In genomic region chr1:90959352-90960206, GRCh38 we compare ENCODE assay signal across 13 cellular contexts.
DNase-seq lines count a peak whose midpoint lies in the region; ATAC-seq lines count a peak whose summit lies in the region.
"Had no signal": no experiment of that assay in that cellular context is flagged by ENCODE, and none has a peak within 500 bp of the region (broad histone marks: within the 10 kb centered on the region; RNA-seq: fewer than 3 reads in every experiment).

No MANE protein-coding gene starts in this region.

- no peak overlapping the region for H3K18ac ChIP-seq in trophoblast cell (ENCODE audit: low read length)

- peaks cover 57% of the 10 kb centered on the region for H3K36me3 Mint-ChIP-seq in activated T-helper 17 cell treated with anti-CD3 and anti-CD28 coated beads, Interleukin-2, amount 50 U/mL, for 72 hours (ENCODE audit: low read depth)

- H3K4me3 ChIP-seq in trophoblast cell (ENCODE audit: low read depth, low read length) = no peak overlapping the region
- H3K4me3 ChIP-seq: HAP-1, Peyer's patch, tibial artery had no signal

- H3K14ac ChIP-seq in trophoblast cell (ENCODE audit: low read length) = no peak overlapping the region

- H3K36me3 ChIP-seq in trophoblast cell (ENCODE audit: control insufficient read depth in 1 of 2, insufficient read depth in 2 of 2, low read length in 2 of 2) = no peaks in the 10 kb centered on the region
- H3K36me3 ChIP-seq: HAP-1, Peyer's patch had no signal

- peaks cover 58% of the 10 kb centered on the region for H3K4me1 Mint-ChIP-seq in activated T-helper 17 cell treated with anti-CD3 and anti-CD28 coated beads, Interleukin-2, amount 50 U/mL, for 72 hours

- no peak overlapping the region for H2BK5ac ChIP-seq in trophoblast cell (ENCODE audit: low read depth, low read length, poor library complexity)

- no peaks in the 10 kb centered on the region for H3K9me3 Mint-ChIP-seq in activated T-helper 17 cell treated with anti-CD3 and anti-CD28 coated beads, Interleukin-2, amount 50 U/mL, for 72 hours

- H3K4me2 ChIP-seq in trophoblast cell (ENCODE audit: low read length) = no peak overlapping the region

- H3K4ac ChIP-seq in trophoblast cell (ENCODE audit: low read depth, low read length) = no peak overlapping the region

- no peak overlapping the region for H2BK12ac ChIP-seq in trophoblast cell (ENCODE audit: low read length)

- peak; percentile 59 for ATAC-seq in HG03457 (IDR thresholded peaks at IDR 0.05; ENCODE audit: unreplicated experiment)
- ATAC-seq in activated T-helper 17 cell treated with anti-CD3 and anti-CD28 coated beads, Interleukin-2, amount 50 U/mL, for 72 hours (replicated peaks) = peak; percentile 40

- H3K9ac ChIP-seq in trophoblast cell (ENCODE audit: low read length) = no peak overlapping the region

- no peaks in the 10 kb centered on the region for H3K79me2 ChIP-seq in trophoblast cell (ENCODE audit: control insufficient read depth, insufficient read depth, low read length, poor library complexity)

- no peak overlapping the region for H3K27ac ChIP-seq in trophoblast cell (ENCODE audit: low read depth, low read length)
- H3K27ac ChIP-seq: Peyer's patch, tibial artery had no signal

- H4K8ac ChIP-seq in trophoblast cell (ENCODE audit: low read depth, low read length) = no peak overlapping the region

- no peak overlapping the region for H4K91ac ChIP-seq in trophoblast cell (ENCODE audit: low read depth, low read length)

- no peak overlapping the region for H3K23ac ChIP-seq in trophoblast cell (ENCODE audit: low read length)

- no CpG with 5 or more reads among the region's 5 CpGs for WGBS in trophoblast cell (ENCODE audit: extremely low coverage, insufficient coverage, insufficient read length)

- no peaks in the 10 kb centered on the region for H3K27me3 Mint-ChIP-seq in activated T-helper 17 cell treated with anti-CD3 and anti-CD28 coated beads, Interleukin-2, amount 50 U/mL, for 72 hours
- H3K27me3 Mint-ChIP-seq: brain had no signal

- no peak overlapping the region for H2BK120ac ChIP-seq in trophoblast cell (ENCODE audit: insufficient read depth, low read length, poor library complexity)

- no peak overlapping the region for H4K12ac ChIP-seq in trophoblast cell (ENCODE audit: low read depth, low read length)

- DNase-seq in NOMO-1 (lab: John Stamatoyannopoulos, UW; ENCODE audit: unreplicated experiment in 2 of 2) (peak; percentile 26 to 70), NOMO-1 treated with dmso at 0.1 percent for 144 hours (lab: John Stamatoyannopoulos, UW; ENCODE audit: unreplicated experiment) (no peak), renal cortical epithelial cell (ENCODE audit: low read depth) (peak; percentile 44), GDM1 (lab: John Stamatoyannopoulos, UW) (no peak), NCI-H1092 (lab: John Stamatoyannopoulos, UW) (no peak), trophoblast cell (no peak)
- DNase-seq: activated CD4-positive, alpha-beta T cell treated with anti-CD3 and anti-CD28 coated beads, Interleukin-2, amount 50 U/mL, for 48 hours; Peyer's patch; tibial artery had no signal

- no peaks in the 10 kb centered on the region for H3K79me1 ChIP-seq in trophoblast cell (ENCODE audit: low read length)

- H3K27ac Mint-ChIP-seq in activated T-helper 17 cell treated with anti-CD3 and anti-CD28 coated beads, Interleukin-2, amount 50 U/mL, for 72 hours = no peak overlapping the region
- H3K27ac Mint-ChIP-seq: brain had no signal

- H3K27me3 ChIP-seq in trophoblast cell (ENCODE audit: insufficient read depth, low read length) = no peaks in the 10 kb centered on the region
- H3K27me3 ChIP-seq: Peyer's patch, tibial artery had no signal

- H3K4me1 ChIP-seq in trophoblast cell (ENCODE audit: control insufficient read depth in 1 of 2, insufficient read depth in 2 of 2, low read length in 2 of 2) = no peaks in the 10 kb centered on the region
- H3K4me1 ChIP-seq: Peyer's patch had no signal

- no peak overlapping the region for H3K4me3 Mint-ChIP-seq in activated T-helper 17 cell treated with anti-CD3 and anti-CD28 coated beads, Interleukin-2, amount 50 U/mL, for 72 hours
- H3K4me3 Mint-ChIP-seq: brain had no signal

- H3K9me3 ChIP-seq in trophoblast cell (ENCODE audit: insufficient read depth, low read depth, low read length) = no peaks in the 10 kb centered on the region
- H3K9me3 ChIP-seq: Peyer's patch, tibial artery had no signal

- no peak overlapping the region for H2AK5ac ChIP-seq in trophoblast cell (ENCODE audit: low read length)

- H2AFZ ChIP-seq in trophoblast cell (ENCODE audit: insufficient read depth, low read length, poor library complexity) = no peak overlapping the region

Comparison
In these comparisons a context has a peak if more than half of its experiments do, and no peak if none do; other contexts are left out.
1. DNase-seq: peak in NOMO-1 (2 of 2) and renal cortical epithelial cell (single experiment); none in NOMO-1 treated with dmso at 0.1 percent for 144 hours (single experiment), GDM1 (single experiment), NCI-H1092 (single experiment) and trophoblast cell (0 of 2).